ENCODE assay signal across 25 cellular contexts in the genomic region with DNA sequence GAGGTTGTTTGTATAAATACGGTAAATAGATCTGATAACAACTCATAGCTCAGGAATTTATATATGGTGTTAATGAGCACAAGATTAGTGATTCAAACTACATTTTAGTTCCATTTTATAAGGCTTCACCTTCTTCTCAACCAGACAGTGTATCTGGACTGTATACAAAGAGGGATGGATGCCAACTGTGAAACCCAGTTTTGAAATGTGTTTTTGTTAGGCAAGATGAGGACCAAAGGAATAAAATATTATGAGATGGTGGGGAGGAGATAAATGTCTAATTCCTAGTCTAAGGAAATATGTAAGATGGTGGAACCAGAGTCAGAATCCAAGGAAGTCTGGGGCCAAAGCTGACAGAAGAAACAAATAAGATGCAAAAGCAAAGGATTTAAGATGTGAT.
DNase-seq lines count a peak whose midpoint lies in the region; ATAC-seq and TF ChIP-seq lines count a peak whose summit lies in the region.
"Had no signal": no experiment of that assay in that cellular context is flagged by ENCODE, and none has a peak within 500 bp of the region (broad histone marks: within the 10 kb centered on the region; RNA-seq: fewer than 3 reads in every experiment).

No MANE protein-coding gene starts in this region.

- WGBS in GM23248 (ENCODE audit: low coverage in 1 of 2, low lambda C conversion rate in 2 of 2, missing lambda C conversion rate in 2 of 2), 2 experiments: 69 to 79% methylated on average over 1 of the region's 1 CpG
- WGBS in body of pancreas, 2 donors: 50 to 70% methylated on average over 1 of the region's 1 CpG

- H2AFZ ChIP-seq in GM23248: peak overlapping the region; percentile 54
- H2AFZ ChIP-seq in fibroblast of lung (ENCODE audit: low read length): no peak overlapping the region
- H2AFZ ChIP-seq in osteoblast (ENCODE audit: low read length): no peak overlapping the region

- H3K79me2 ChIP-seq in GM23248 (ENCODE audit: insufficient read depth) (no peaks in the 10 kb centered on the region), fibroblast of lung (ENCODE audit: control insufficient read depth, insufficient read depth, low read length) (no peaks in the 10 kb centered on the region), osteoblast (ENCODE audit: insufficient read depth, low read length) (no peaks in the 10 kb centered on the region)

- H3K36me3 ChIP-seq in GM23248 (ENCODE audit: low read depth) (no peaks in the 10 kb centered on the region), fibroblast of lung (ENCODE audit: control insufficient read depth, insufficient read depth, low read length) (no peaks in the 10 kb centered on the region), osteoblast (ENCODE audit: insufficient read depth, low read length) (no peaks in the 10 kb centered on the region), body of pancreas (replicated peaks in 1 of 2; ENCODE audit: insufficient read depth in 1 of 2, low read depth in 2 of 2) (no peaks in the 10 kb centered on the region)

- H3F3A ChIP-seq in GM23248 (ENCODE audit: insufficient read depth): peaks cover 19% of the 10 kb centered on the region

- H3K9me3 ChIP-seq in GM23248 (ENCODE audit: low read depth): no peaks in the 10 kb centered on the region
- no peaks in the 10 kb centered on the region for H3K9me3 ChIP-seq in fibroblast of lung (ENCODE audit: control insufficient read depth, insufficient read depth, low read depth, low read length)
- peaks cover 2% of the 10 kb centered on the region for H3K9me3 ChIP-seq in osteoblast (ENCODE audit: low read depth, low read length)
- H3K9me3 ChIP-seq in body of pancreas: no peaks in the 10 kb centered on the region
- H3K9me3 ChIP-seq: psoas muscle had no signal

- H3K9ac ChIP-seq in GM23248: peak overlapping the region; percentile 37; the same call in 1 of the 2 replicates
- H3K9ac ChIP-seq in fibroblast of lung (ENCODE audit: insufficient read depth, low read length): no peak overlapping the region

- H4K20me1 ChIP-seq in GM23248 (ENCODE audit: insufficient read depth) (no peaks in the 10 kb centered on the region), fibroblast of lung (ENCODE audit: control insufficient read depth, extremely low read depth, insufficient read depth, low read length) (no peaks in the 10 kb centered on the region), osteoblast (ENCODE audit: insufficient read depth, low read length) (no peaks in the 10 kb centered on the region)

- no peak for TF ChIP-seq CTCF in fibroblast of lung (conservative IDR thresholded peaks at IDR 0.05 in 1 of 2, IDR thresholded peaks at IDR 0.05 in 1 of 2; ENCODE audit: low read depth in 1 of 2, low read length in 2 of 2)
- no peak for TF ChIP-seq CTCF in osteoblast (IDR thresholded peaks at IDR 0.05; ENCODE audit: extremely low read depth, low read depth, low read length)
- TF ChIP-seq CTCF in body of pancreas (IDR thresholded peaks at IDR 0.05): no peak

- H3K4me3 ChIP-seq in GM23248: peak overlapping the region; percentile 18; the same call in 1 of the 2 replicates
- H3K4me3 ChIP-seq in fibroblast of lung (replicated peaks in 1 of 4; ENCODE audit: control extremely low read depth in 1 of 4, insufficient read depth in 1 of 4, low read depth in 3 of 4, low read length in 4 of 4): no peak overlapping the region
- no peak overlapping the region for H3K4me3 ChIP-seq in osteoblast (ENCODE audit: insufficient read depth, low read length)
- no peak overlapping the region for H3K4me3 ChIP-seq in body of pancreas
- H3K4me3 ChIP-seq: psoas muscle had no signal

- in situ Hi-C loops in GM23248 (cut with MboI): no loop called here

- H3K9me2 ChIP-seq in GM23248 (ENCODE audit: insufficient read depth): no peaks in the 10 kb centered on the region

- H3K27ac ChIP-seq in GM23248 (peak overlapping the region; percentile 75), fibroblast of lung (ENCODE audit: insufficient read depth, low read length) (peak overlapping the region; percentile 41), osteoblast (ENCODE audit: low read depth, low read length) (peak overlapping the region; percentile 42), body of pancreas (no peak overlapping the region)
- H3K27ac ChIP-seq: psoas muscle had no signal

- no peaks in the 10 kb centered on the region for H3K27me3 ChIP-seq in GM23248 (replicated peaks; ENCODE audit: insufficient read depth)
- no peaks in the 10 kb centered on the region for H3K27me3 ChIP-seq in fibroblast of lung (ENCODE audit: control insufficient read depth, insufficient read depth, low read length)
- no peaks in the 10 kb centered on the region for H3K27me3 ChIP-seq in osteoblast (ENCODE audit: insufficient read depth, low read length)
- H3K27me3 ChIP-seq in body of pancreas: no peaks in the 10 kb centered on the region

- intact Hi-C loops in body of pancreas (cut with DNase I): no loop called here

- H3K4me1 ChIP-seq in GM23248 (ENCODE audit: insufficient read depth): peaks cover 23% of the 10 kb centered on the region
- peaks cover 4% of the 10 kb centered on the region for H3K4me1 ChIP-seq in fibroblast of lung (ENCODE audit: control insufficient read depth, extremely low read depth, insufficient read depth, low read length)
- H3K4me1 ChIP-seq in osteoblast (ENCODE audit: insufficient read depth, low read length): peaks cover 6% of the 10 kb centered on the region
- H3K4me1 ChIP-seq in body of pancreas: no peaks in the 10 kb centered on the region
- H3K4me1 ChIP-seq: psoas muscle had no signal

- ATAC-seq in HG03521 (IDR thresholded peaks at IDR 0.05; ENCODE audit: unreplicated experiment): no peak
- ATAC-seq in body of pancreas: no peak
- ATAC-seq: activated CD4-positive, CD25-positive, alpha-beta regulatory T cell treated with anti-CD3 and anti-CD28 coated beads, Interleukin-2, amount 50 U/mL, for 24 hours; CD8-positive, alpha-beta T cell; psoas muscle; Right ventricle myocardium inferior; stimulated activated naive B cell treated with anti-CD40 and anti-IgM and Interleukin-4, amounts not matched to agents 10 μg/mL and 1 μg/mL and 100 μg/mL, for 72 hours had no signal

- no peak for TF ChIP-seq POLR2A in body of pancreas (IDR thresholded peaks at IDR 0.05)

- H3K4me2 ChIP-seq in GM23248 (ENCODE audit: unreplicated experiment): peak overlapping the region; percentile 40
- H3K4me2 ChIP-seq in fibroblast of lung (ENCODE audit: extremely low read depth, insufficient read depth, low read length): peak overlapping the region; percentile 37
- no peak overlapping the region for H3K4me2 ChIP-seq in osteoblast (ENCODE audit: insufficient read depth, low read length)

- DNase-seq in GM23248: peak; percentile 26
- DNase-seq in amniotic epithelial cell (ENCODE audit: low read depth): peak; percentile 49
- peak in 1 of 2 donors; percentile 0 for DNase-seq in fibroblast of lung (ENCODE audit: low read depth in 2 of 2)
- no peak for DNase-seq in osteoblast (ENCODE audit: insufficient read length, low spot score, missing footprints)
- DNase-seq in DMS153 treated with DMSO at 0.1 percent for 48 hours (lab: John Stamatoyannopoulos, UW; ENCODE audit: unreplicated experiment): no peak
- no peak for DNase-seq in body of pancreas
- DNase-seq in activated CD4-positive, alpha-beta T cell treated with anti-CD3 and anti-CD28 coated beads for 48 hours: no peak
- DNase-seq: activated CD8-positive, alpha-beta memory T cell treated with anti-CD3 and anti-CD28 coated beads for 24 hours; activated naive CD4-positive, alpha-beta T cell; activated T-cell treated with anti-CD3 and anti-CD28 coated beads, Interleukin-2, amount 50 U/mL, for 24 hours; CD8-positive, alpha-beta T cell; cerebellar nuclear complex; DMS153; effector CD4-positive, alpha-beta T cell; GF-D8; H9; hippocampal formation; NCI-H1436 treated with DMSO at 0.1 percent for 48 hours; NCI-H526; psoas muscle; stimulated activated CD4-positive, alpha-beta T cell treated with anti-CD3 and anti-CD28 coated beads, Interleukin-2, amount 100 ng/mL, for 24 hours; stimulated activated naive B cell treated with anti-CD40 and anti-IgM and Interleukin-4, amounts not matched to agents 10 μg/mL and 1 μg/mL and 100 μg/mL, for 72 hours had no signal

Comparison
In these comparisons a context has a peak if more than half of its experiments do, and no peak if none do; other contexts are left out.
1. DNase-seq: peak in GM23248 (single experiment) and amniotic epithelial cell (single experiment); none in osteoblast (single experiment), DMS153 treated with DMSO at 0.1 percent for 48 hours (single experiment), body of pancreas (0 of 4) and activated CD4-positive, alpha-beta T cell treated with anti-CD3 and anti-CD28 coated beads for 48 hours (single experiment).
2. H3K27ac ChIP-seq: peak in GM23248 (single experiment), fibroblast of lung (single experiment) and osteoblast (single experiment); none in body of pancreas (0 of 4).